In the genomic region with DNA sequence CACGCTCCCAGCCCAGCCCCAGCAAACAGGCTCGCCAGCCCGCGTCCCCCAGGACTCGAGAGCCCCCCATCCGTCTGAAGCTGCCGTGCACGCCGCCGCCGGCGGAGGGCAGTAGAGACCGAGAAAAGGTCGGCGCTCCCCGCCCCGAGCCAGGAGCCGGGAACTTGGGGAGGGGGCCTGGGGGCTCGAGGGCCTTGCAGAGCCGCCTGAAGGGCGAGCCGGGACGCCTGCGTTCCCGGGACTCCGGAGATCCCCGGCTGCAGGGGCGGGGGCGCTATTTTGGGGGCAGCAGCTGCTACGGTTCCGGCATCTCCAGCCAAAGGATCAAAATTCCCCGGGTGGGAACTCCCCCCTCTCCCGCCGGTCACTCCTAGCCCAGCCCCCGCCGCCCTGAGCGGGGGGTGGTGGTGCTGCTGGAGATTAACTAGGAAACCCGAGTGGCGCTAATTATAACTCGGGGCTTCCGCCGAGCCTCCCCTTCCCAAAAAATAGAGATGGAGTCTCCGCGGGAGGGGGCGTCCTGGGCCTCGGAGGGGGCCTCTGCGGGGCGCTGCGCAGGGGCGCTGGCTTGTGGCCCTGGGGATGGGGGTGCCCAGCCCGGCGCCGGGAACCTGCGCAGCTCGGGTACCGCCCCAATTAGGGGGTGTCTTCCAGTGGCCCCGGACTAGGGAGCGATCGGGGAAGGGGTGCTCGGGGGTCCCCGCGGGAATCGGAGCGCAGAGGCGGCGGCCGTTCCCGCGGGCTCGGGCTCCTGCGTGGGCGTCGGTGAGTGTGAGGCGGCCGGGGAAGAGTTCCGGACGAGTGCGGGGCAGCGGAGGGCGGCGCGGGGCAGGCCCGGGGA, we compare ENCODE assay signal across 8 cellular contexts.
DNase-seq lines count a peak whose midpoint lies in the region; ATAC-seq and TF ChIP-seq lines count a peak whose summit lies in the region.

No MANE protein-coding gene starts in this region.

- H3K4me3 ChIP-seq in DND-41 (ENCODE audit: low read depth in 1 of 2, low read length in 2 of 2) (no peak overlapping the region), foreskin fibroblast (ENCODE audit: low read depth in 1 of 2, low read length in 2 of 2) (peak overlapping the region; percentile 44 to 45), neutrophil (ENCODE audit: low read depth in 1 of 2, low read length in 1 of 2) (peak overlapping the region in 1 of 2 experiments; percentile 57)

- TF ChIP-seq CTCF in DND-41 (IDR thresholded peaks at IDR 0.05; ENCODE audit: borderline replicate concordance, extremely low read depth, low read length, poor library complexity, severe bottlenecking), result peak; percentile 82
- peak; percentile 96 for TF ChIP-seq CTCF in LNCAP (IDR thresholded peaks at IDR 0.05)
- TF ChIP-seq CTCF in foreskin fibroblast (IDR thresholded peaks at IDR 0.05; ENCODE audit: low read depth, low read length), result peak; percentile 79
- peak; percentile 76 for TF ChIP-seq CTCF in neutrophil (IDR thresholded peaks at IDR 0.05)

- H3K27me3 ChIP-seq in DND-41 (ENCODE audit: insufficient read depth, low read length, poor library complexity) (peaks cover 14% of the 10 kb centered on the region), neutrophil (peaks cover 100% of the 10 kb centered on the region)

- H4K20me1 ChIP-seq in DND-41 (ENCODE audit: insufficient read depth, low read length), result no peaks in the 10 kb centered on the region

- H3K36me3 ChIP-seq in DND-41 (ENCODE audit: insufficient read depth, low read length), result no peaks in the 10 kb centered on the region
- H3K36me3 ChIP-seq in neutrophil, result no peaks in the 10 kb centered on the region

- H3K9me3 ChIP-seq in DND-41 (ENCODE audit: insufficient read depth, low read length, severe bottlenecking) (no peaks in the 10 kb centered on the region), neutrophil (no peaks in the 10 kb centered on the region)

- H3K4me1 ChIP-seq in DND-41 (ENCODE audit: insufficient read depth, low read length) (peaks cover 10% of the 10 kb centered on the region), neutrophil (ENCODE audit: control insufficient read depth in 1 of 2, insufficient read depth in 1 of 2, low read depth in 1 of 2, low read length in 1 of 2) (peaks cover 23 to 41% of the 10 kb centered on the region in 2 experiments)

- no peak overlapping the region for H2AFZ ChIP-seq in DND-41 (ENCODE audit: low read depth, low read length)

- DNase-seq in DND-41 (peak; percentile 55), foreskin fibroblast (peak in 1 of 2 donors; percentile 47), SHP77 (lab: John Stamatoyannopoulos, UW) (no peak), NCI-H446 treated with DMSO at 0.1 percent for 48 hours (lab: John Stamatoyannopoulos, UW) (no peak)
- DNase-seq in activated T-cell treated with anti-CD3 and anti-CD28 coated beads, Interleukin-2, amount 50 U/mL, for 1 hour, result peak; percentile 76

- 0 out of 3 replicates have a peak, but pooled peaks have one; percentile 37 for ATAC-seq in DND-41 (ENCODE audit: insufficient read depth, low read depth)
- ATAC-seq in HG02642 (IDR thresholded peaks at IDR 0.05; ENCODE audit: poor library complexity, unreplicated experiment), result no peak

- no peaks in the 10 kb centered on the region for H3K79me2 ChIP-seq in DND-41 (ENCODE audit: insufficient read depth, low read length)

- H3K27ac ChIP-seq in DND-41 (ENCODE audit: low read length) (no peak overlapping the region), neutrophil (no peak overlapping the region)

- no peak overlapping the region for H3K4me2 ChIP-seq in DND-41 (ENCODE audit: insufficient read depth, low read length)

- no peak overlapping the region for H3K9ac ChIP-seq in DND-41 (ENCODE audit: low read depth, low read length)

Comparison
In these comparisons a context has a peak if more than half of its experiments do, and no peak if none do; other contexts are left out.
1. DNase-seq: peak in DND-41 (single experiment) and activated T-cell treated with anti-CD3 and anti-CD28 coated beads, Interleukin-2, amount 50 U/mL, for 1 hour (single experiment); none in SHP77 (0 of 2) and NCI-H446 treated with DMSO at 0.1 percent for 48 hours (single experiment).
2. H3K4me3 ChIP-seq: peak in foreskin fibroblast (2 of 2); none in DND-41 (0 of 2).
3. Peak in every context shown above with its lines, with median percentiles within 50 percentile points of each other: CTCF ChIP-seq.